11 cellular contexts compared by ENCODE assay signal in the genomic region with DNA sequence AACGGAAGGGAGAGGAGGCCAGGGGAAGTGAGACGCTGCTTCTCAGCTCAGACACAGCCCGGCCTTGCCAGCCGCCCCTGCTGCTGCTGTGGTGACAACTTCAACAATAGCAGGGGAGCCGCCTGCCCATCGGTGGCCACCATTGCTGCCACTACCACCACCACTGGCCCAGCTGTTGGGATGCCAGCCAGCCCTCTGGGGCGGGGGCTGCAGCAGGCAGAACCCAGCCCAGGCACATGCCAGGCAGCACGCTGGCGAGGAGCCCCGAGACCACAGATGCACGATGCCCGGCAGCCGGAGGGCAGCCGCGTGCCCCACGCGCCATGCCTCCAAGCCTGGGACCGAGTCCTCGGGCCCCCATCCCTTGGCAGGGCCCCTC. TPM values are rescaled to one million over a fixed set of nuclear protein-coding genes. Genes with fewer than 3 reads are reported as not detected.
DNase-seq lines count a peak whose midpoint lies in the region; ATAC-seq and TF ChIP-seq lines count a peak whose summit lies in the region.
"Had no signal": no experiment of that assay in that cellular context is flagged by ENCODE, and none has a peak within 500 bp of the region (broad histone marks: within the 10 kb centered on the region; RNA-seq: fewer than 3 reads in every experiment).

No MANE protein-coding gene starts in this region.

- H3K36me3 ChIP-seq in BJ (ENCODE audit: control insufficient read depth, insufficient read depth, low read length) (peaks cover 8% of the 10 kb centered on the region), ascending aorta (peaks cover 12 to 13% of the 10 kb centered on the region in 2 donors), hepatocyte (replicated peaks; ENCODE audit: insufficient read depth, low read depth) (no peaks in the 10 kb centered on the region)

- TF ChIP-seq CTCF in BJ (IDR thresholded peaks at IDR 0.05; ENCODE audit: insufficient read depth, low read depth, low read length), result no peak
- TF ChIP-seq CTCF in ascending aorta (IDR thresholded peaks at IDR 0.05), result no peak
- no peak for TF ChIP-seq CTCF in hepatocyte (IDR thresholded peaks at IDR 0.05; ENCODE audit: poor library complexity)

- no peak for DNase-seq in BJ (ENCODE audit: low read depth)
- no peak for DNase-seq in ascending aorta (ENCODE audit: low spot score in 2 of 2)
- no peak for DNase-seq in hepatocyte (ENCODE audit: low spot score)
- DNase-seq in posterior cingulate gyrus, result peak in 7 of 10 donors; percentile 42 to 93 (median 55)
- no peak for DNase-seq in stimulated activated naive CD8-positive, alpha-beta T cell treated with anti-CD3 and anti-CD28 coated beads, Interleukin-15, amount 100 ng/mL, for 72 hours
- no peak for DNase-seq in NCI-H748 treated with DMSO at 0.1 percent for 48 hours (lab: John Stamatoyannopoulos, UW)
- DNase-seq in activated CD4-positive, alpha-beta memory T cell treated with anti-CD3 and anti-CD28 coated beads, Interleukin-2, amount 10 ng/mL, durations not matched to agents 7 days and 5 days, result no peak
- DNase-seq: activated naive CD8-positive, alpha-beta T cell treated with anti-CD3 and anti-CD28 coated beads, Interleukin-2, amount 10 ng/mL, durations not matched to agents 7 days and 5 days; DND-41; NCI-H2029 had no signal

- no peak overlapping the region for H3K4me3 Mint-ChIP-seq in stimulated activated naive CD8-positive, alpha-beta T cell treated with anti-CD3 and anti-CD28 coated beads, Interleukin-15, amount 100 ng/mL, for 72 hours
- H3K4me3 Mint-ChIP-seq in activated CD4-positive, alpha-beta memory T cell treated with anti-CD3 and anti-CD28 coated beads, Interleukin-2, amount 10 ng/mL, durations not matched to agents 7 days and 5 days, result no peak overlapping the region
- H3K4me3 Mint-ChIP-seq: activated naive CD8-positive, alpha-beta T cell treated with anti-CD3 and anti-CD28 coated beads, Interleukin-2, amount 10 ng/mL, durations not matched to agents 7 days and 5 days had no signal

- POLR2A ChIA-PET in BJ (lab: Charles Lee), result no interaction called here
- POLR2A ChIA-PET in activated CD4-positive, alpha-beta memory T cell treated with anti-CD3 and anti-CD28 coated beads, Interleukin-2, amount 10 ng/mL, durations not matched to agents 7 days and 5 days (lab: Charles Lee), result no interaction called here

- H3K27me3 ChIP-seq in BJ (ENCODE audit: control insufficient read depth, insufficient read depth, low read length), result no peaks in the 10 kb centered on the region
- H3K27me3 ChIP-seq in ascending aorta, result no peaks in the 10 kb centered on the region
- H3K27me3 ChIP-seq in hepatocyte, result no peaks in the 10 kb centered on the region

- H3K9me3 Mint-ChIP-seq in stimulated activated naive CD8-positive, alpha-beta T cell treated with anti-CD3 and anti-CD28 coated beads, Interleukin-15, amount 100 ng/mL, for 72 hours, result no peaks in the 10 kb centered on the region
- H3K9me3 Mint-ChIP-seq in activated CD4-positive, alpha-beta memory T cell treated with anti-CD3 and anti-CD28 coated beads, Interleukin-2, amount 10 ng/mL, durations not matched to agents 7 days and 5 days, result no peaks in the 10 kb centered on the region
- H3K9me3 Mint-ChIP-seq: activated naive CD8-positive, alpha-beta T cell treated with anti-CD3 and anti-CD28 coated beads, Interleukin-2, amount 10 ng/mL, durations not matched to agents 7 days and 5 days had no signal

- no peak overlapping the region for H2AFZ ChIP-seq in hepatocyte

- no peak overlapping the region for H3K27ac Mint-ChIP-seq in stimulated activated naive CD8-positive, alpha-beta T cell treated with anti-CD3 and anti-CD28 coated beads, Interleukin-15, amount 100 ng/mL, for 72 hours
- H3K27ac Mint-ChIP-seq in activated CD4-positive, alpha-beta memory T cell treated with anti-CD3 and anti-CD28 coated beads, Interleukin-2, amount 10 ng/mL, durations not matched to agents 7 days and 5 days, result no peak overlapping the region

- peaks cover 69% of the 10 kb centered on the region for H3K79me2 ChIP-seq in hepatocyte

- H3K9me3 ChIP-seq in ascending aorta (no peaks in the 10 kb centered on the region), hepatocyte (ENCODE audit: low read depth) (no peaks in the 10 kb centered on the region)

- CTCF ChIA-PET in BJ (lab: Yijun Ruan, JAX), result interaction anchor here (0.7 to 4.4 kb wide), 3 partner anchors 16 to 41 kb away, joined by 3 to 24 read pairs (median 6); partner anchors contain the start of gene POLR2C
- CTCF ChIA-PET in activated CD4-positive, alpha-beta memory T cell treated with anti-CD3 and anti-CD28 coated beads, Interleukin-2, amount 10 ng/mL, durations not matched to agents 7 days and 5 days (lab: Charles Lee), result interaction anchor here (1.6 kb wide), 1 partner anchor 41 kb away, joined by 3 read pairs; no protein-coding TSS in a partner anchor

- H3K4me1 ChIP-seq in ascending aorta (peaks cover 15 to 44% of the 10 kb centered on the region in 2 donors), hepatocyte (ENCODE audit: insufficient read depth) (peaks cover 66% of the 10 kb centered on the region)

- ATAC-seq in stimulated activated naive CD8-positive, alpha-beta T cell treated with anti-CD3 and anti-CD28 coated beads, Interleukin-15, amount 100 ng/mL, for 72 hours, result no peak
- no peak for ATAC-seq in GM21423 (IDR thresholded peaks at IDR 0.05; ENCODE audit: unreplicated experiment)

- H4K20me1 ChIP-seq in hepatocyte (ENCODE audit: insufficient read depth, poor library complexity, severe bottlenecking), result peaks cover 26% of the 10 kb centered on the region

- no peaks in the 10 kb centered on the region for H3K36me3 Mint-ChIP-seq in activated CD4-positive, alpha-beta memory T cell treated with anti-CD3 and anti-CD28 coated beads, Interleukin-2, amount 10 ng/mL, durations not matched to agents 7 days and 5 days (ENCODE audit: low read depth)

- H3K27ac ChIP-seq in ascending aorta, result peak overlapping the region; percentile 81 to 82
- peak overlapping the region; percentile 93 for H3K27ac ChIP-seq in hepatocyte

- no peaks in the 10 kb centered on the region for H3K9me2 ChIP-seq in hepatocyte (replicated peaks; ENCODE audit: insufficient read depth)

- 43% methylated on average over 13 of the region's 19 CpGs for WGBS in hepatocyte (ENCODE audit: low lambda C conversion rate, missing lambda C conversion rate)

- H3K4me3 ChIP-seq in BJ (ENCODE audit: low read depth, low read length) (peak overlapping the region; percentile 45), ascending aorta (peak overlapping the region; percentile 49 to 58), hepatocyte (peak overlapping the region; percentile 29)

- intact Hi-C loops in ascending aorta (cut with DNase I) (loop anchor here (5.0 to 10.0 kb wide), 2 partner anchors 38 to 336 kb away; no protein-coding TSS in a partner anchor), posterior cingulate gyrus (cut with DNase I) (no loop called here)

- H3K4me1 Mint-ChIP-seq in stimulated activated naive CD8-positive, alpha-beta T cell treated with anti-CD3 and anti-CD28 coated beads, Interleukin-15, amount 100 ng/mL, for 72 hours, result peaks cover 36% of the 10 kb centered on the region
- H3K4me1 Mint-ChIP-seq in activated CD4-positive, alpha-beta memory T cell treated with anti-CD3 and anti-CD28 coated beads, Interleukin-2, amount 10 ng/mL, durations not matched to agents 7 days and 5 days, result peaks cover 18% of the 10 kb centered on the region

- peak overlapping the region; percentile 84 for H3K4me2 ChIP-seq in hepatocyte

- no peaks in the 10 kb centered on the region for H3K27me3 Mint-ChIP-seq in stimulated activated naive CD8-positive, alpha-beta T cell treated with anti-CD3 and anti-CD28 coated beads, Interleukin-15, amount 100 ng/mL, for 72 hours
- H3K27me3 Mint-ChIP-seq in activated CD4-positive, alpha-beta memory T cell treated with anti-CD3 and anti-CD28 coated beads, Interleukin-2, amount 10 ng/mL, durations not matched to agents 7 days and 5 days, result no peaks in the 10 kb centered on the region
- H3K27me3 Mint-ChIP-seq: activated naive CD8-positive, alpha-beta T cell treated with anti-CD3 and anti-CD28 coated beads, Interleukin-2, amount 10 ng/mL, durations not matched to agents 7 days and 5 days had no signal

RNA-seq across cellular contexts. Expression of gene DOK4, which starts 7.3 kb away (rescaled TPM):
- polyA plus RNA-seq in BJ (2011; rRNA removed), result 28.3 and 40.0 TPM in 2 replicates
- polyA minus RNA-seq in BJ (2011; rRNA and poly(A)+ RNA removed), result 14.7 and 35.3 TPM in 2 replicates
- 40.2 TPM for total RNA-seq in ascending aorta
- total RNA-seq in hepatocyte, result 112 and 122 TPM in 2 replicates
- polyA plus RNA-seq in hepatocyte, result 96.3 and 106 TPM in 2 replicates
- 1 to 10 TPM; 2.5 to 3.4 TPM for total RNA-seq in activated CD4-positive, alpha-beta memory T cell treated with anti-CD3 and anti-CD28 coated beads, Interleukin-2, amount 10 ng/mL, durations not matched to agents 7 days and 5 days

RNA-seq across cellular contexts. Expression of gene POLR2C, which starts 16.6 kb away (rescaled TPM):
- polyA plus RNA-seq in BJ (2011; rRNA removed) (127 and 176 TPM in 2 replicates), hepatocyte (49.0 and 56.6 TPM in 2 replicates)
- 104 and 160 TPM in 2 replicates for polyA minus RNA-seq in BJ (2011; rRNA and poly(A)+ RNA removed)
- total RNA-seq in ascending aorta (110 TPM), hepatocyte (92.5 and 101 TPM in 2 replicates)
- 10 to 100 TPM; 47.8 to 48.8 TPM for total RNA-seq in activated CD4-positive, alpha-beta memory T cell treated with anti-CD3 and anti-CD28 coated beads, Interleukin-2, amount 10 ng/mL, durations not matched to agents 7 days and 5 days

RNA-seq across cellular contexts. Expression of gene COQ9, which starts 31.8 kb away (rescaled TPM):
- polyA plus RNA-seq in BJ (2011; rRNA removed) (62.7 and 69.5 TPM in 2 replicates), hepatocyte (63.2 and 81.5 TPM in 2 replicates)
- polyA minus RNA-seq in BJ (2011; rRNA and poly(A)+ RNA removed), result 23.5 and 38.4 TPM in 2 replicates
- total RNA-seq in ascending aorta (35.7 TPM), hepatocyte (57.1 and 61.9 TPM in 2 replicates)
- total RNA-seq in activated CD4-positive, alpha-beta memory T cell treated with anti-CD3 and anti-CD28 coated beads, Interleukin-2, amount 10 ng/mL, durations not matched to agents 7 days and 5 days, result 10 to 100 TPM; 28.5 to 29.0 TPM

RNA-seq across cellular contexts. Expression of gene CIAPIN1, which starts 31.8 kb away (rescaled TPM):
- 51.6 and 55.3 TPM in 2 replicates for polyA plus RNA-seq in BJ (2011; rRNA removed)
- 17.2 and 19.9 TPM in 2 replicates for polyA minus RNA-seq in BJ (2011; rRNA and poly(A)+ RNA removed)
- total RNA-seq in ascending aorta, result 28.7 TPM
- total RNA-seq in hepatocyte, result 53.1 and 54.2 TPM in 2 replicates
- 53.7 and 56.1 TPM in 2 replicates for polyA plus RNA-seq in hepatocyte
- 10 to 100 TPM; 35.8 to 36.1 TPM for total RNA-seq in activated CD4-positive, alpha-beta memory T cell treated with anti-CD3 and anti-CD28 coated beads, Interleukin-2, amount 10 ng/mL, durations not matched to agents 7 days and 5 days

RNA-seq across cellular contexts. Expression of gene CCDC102A, which starts 57.3 kb away (rescaled TPM):
- polyA plus RNA-seq in BJ (2011; rRNA removed) (8.2 and 13.6 TPM in 2 replicates), hepatocyte (13.1 and 17.2 TPM in 2 replicates)
- 4.0 and 4.5 TPM in 2 replicates for polyA minus RNA-seq in BJ (2011; rRNA and poly(A)+ RNA removed)
- total RNA-seq in ascending aorta (13.7 TPM), hepatocyte (10.5 and 11.4 TPM in 2 replicates)
- 1 to 10 TPM; 9.1 to 9.7 TPM for total RNA-seq in activated CD4-positive, alpha-beta memory T cell treated with anti-CD3 and anti-CD28 coated beads, Interleukin-2, amount 10 ng/mL, durations not matched to agents 7 days and 5 days

Comparison
In these comparisons a context has a peak if more than half of its experiments do, and no peak if none do; other contexts are left out.
1. DNase-seq: peak in posterior cingulate gyrus (7 of 10); none in BJ (single experiment), ascending aorta (0 of 2), hepatocyte (single experiment), stimulated activated naive CD8-positive, alpha-beta T cell treated with anti-CD3 and anti-CD28 coated beads, Interleukin-15, amount 100 ng/mL, for 72 hours (0 of 2), NCI-H748 treated with DMSO at 0.1 percent for 48 hours (single experiment) and activated CD4-positive, alpha-beta memory T cell treated with anti-CD3 and anti-CD28 coated beads, Interleukin-2, amount 10 ng/mL, durations not matched to agents 7 days and 5 days (single experiment).
2. Peak in every context shown above with its lines, with median percentiles within 50 percentile points of each other: H3K4me3 ChIP-seq.